8 cellular contexts compared by ENCODE assay signal in the genomic region with DNA sequence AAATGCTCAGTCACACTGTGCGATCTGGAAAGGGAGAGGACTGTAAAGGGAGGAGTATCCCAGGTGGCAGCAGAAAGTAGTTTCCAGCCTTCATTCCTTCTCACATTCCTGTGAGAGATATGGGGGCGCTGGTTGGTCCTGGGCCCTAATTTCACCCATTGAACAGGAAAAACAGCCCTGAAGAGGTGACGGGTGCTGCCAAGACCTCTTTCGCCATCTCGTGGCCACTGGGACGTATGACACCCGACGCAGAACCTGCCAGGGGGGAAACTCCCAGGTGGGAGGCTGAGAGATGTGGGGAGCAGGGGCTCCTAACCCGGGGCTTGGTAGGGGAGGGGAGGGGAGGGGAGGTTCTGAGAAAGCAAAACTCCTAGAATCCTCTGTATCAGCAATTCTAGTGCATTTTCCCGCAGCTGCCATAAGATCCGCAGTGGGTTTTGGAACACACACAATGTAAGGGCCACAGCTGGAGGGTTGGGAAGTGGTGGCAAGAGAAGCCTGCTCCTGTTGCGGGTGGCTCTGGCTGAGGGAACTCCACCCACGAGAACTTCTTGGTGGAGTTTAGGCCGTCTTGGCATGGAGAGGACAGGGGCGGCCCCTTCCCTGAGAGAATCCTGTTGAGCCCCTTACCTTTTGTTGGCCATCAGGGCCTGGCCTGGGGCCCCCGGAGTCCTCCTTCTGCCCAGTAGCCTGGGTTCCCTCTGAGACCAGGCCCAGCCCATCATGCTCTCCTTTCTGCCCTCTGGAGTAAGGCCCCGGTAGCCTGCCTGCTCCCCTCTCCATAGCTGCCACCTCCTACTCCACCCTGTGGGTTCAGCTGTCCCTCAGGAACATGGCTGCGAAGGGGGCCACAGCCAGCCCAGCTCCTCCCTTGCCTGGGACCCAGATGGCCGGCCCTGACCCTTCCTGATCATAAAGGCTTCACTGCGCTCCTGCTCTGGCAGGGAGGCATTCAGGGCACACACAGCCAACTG.
DNase-seq lines count a peak whose midpoint lies in the region; ATAC-seq and TF ChIP-seq lines count a peak whose summit lies in the region.

No MANE protein-coding gene starts in this region.

- no peak overlapping the region for H3K9ac ChIP-seq in Loucy (ENCODE audit: low read depth, low read length, poor library complexity, severe bottlenecking)

- H3K4me1 Mint-ChIP-seq in nephron: no peaks in the 10 kb centered on the region

- H3K4me1 ChIP-seq in Loucy (ENCODE audit: insufficient read depth, low read length, poor library complexity, severe bottlenecking) (no peaks in the 10 kb centered on the region), uterus (no peaks in the 10 kb centered on the region)

- TF ChIP-seq CTCF in Loucy (conservative IDR thresholded peaks at IDR 0.05; ENCODE audit: low read length): peak; percentile 65
- peak; percentile 66 to 68 (median 68) for TF ChIP-seq CTCF in nephron (IDR thresholded peaks at IDR 0.05; ENCODE audit: unreplicated experiment in 3 of 3)
- peak in 3 of 4 experiments; percentile 30 to 39 (median 35) for TF ChIP-seq CTCF in uterus (IDR thresholded peaks at IDR 0.05)

- no peaks in the 10 kb centered on the region for H3K79me2 ChIP-seq in Loucy (ENCODE audit: insufficient read depth, low read length)

- no peak overlapping the region for H3K27ac Mint-ChIP-seq in nephron

- TF ChIP-seq POLR2A in uterus (IDR thresholded peaks at IDR 0.05): no peak

- no peak overlapping the region; the same call in 1 of the 2 replicates for H2AFZ ChIP-seq in Loucy (ENCODE audit: low read length)

- no peaks in the 10 kb centered on the region for H4K20me1 ChIP-seq in Loucy (ENCODE audit: insufficient read depth, low read length, poor library complexity, severe bottlenecking)

- H3K9me3 Mint-ChIP-seq in nephron: no peaks in the 10 kb centered on the region

- H3K36me3 ChIP-seq in Loucy (ENCODE audit: insufficient read depth, low read length) (no peaks in the 10 kb centered on the region), uterus (no peaks in the 10 kb centered on the region)

- no peaks in the 10 kb centered on the region for H3K9me2 ChIP-seq in Loucy (replicated peaks; ENCODE audit: low read depth, low read length)

- H3K4me3 Mint-ChIP-seq in nephron: no peak overlapping the region

- H3F3A ChIP-seq in Loucy (ENCODE audit: low read depth): no peaks in the 10 kb centered on the region

- no peaks in the 10 kb centered on the region for H3K36me3 Mint-ChIP-seq in nephron (ENCODE audit: low read depth)

- peak; percentile 84 for ATAC-seq in GM21723 (IDR thresholded peaks at IDR 0.05; ENCODE audit: unreplicated experiment)

- no peak overlapping the region for H3K4me3 ChIP-seq in Loucy (ENCODE audit: low read length, poor library complexity, severe bottlenecking)
- no peak overlapping the region for H3K4me3 ChIP-seq in uterus

- no peaks in the 10 kb centered on the region for H3K9me3 ChIP-seq in Loucy (ENCODE audit: insufficient read depth, low read depth, low read length)
- no peaks in the 10 kb centered on the region for H3K9me3 ChIP-seq in uterus

- H3K4me2 ChIP-seq in Loucy (ENCODE audit: low read depth, low read length, poor library complexity, severe bottlenecking): no peak overlapping the region

- intact Hi-C loops in uterus (cut with DNase I; ENCODE audit: low total_unique reads): no loop called here

- peaks cover 5% of the 10 kb centered on the region for H3K27me3 Mint-ChIP-seq in nephron (ENCODE audit: low read depth)

- H3K27me3 ChIP-seq in Loucy (ENCODE audit: insufficient read depth, low read length, poor library complexity, severe bottlenecking) (no peaks in the 10 kb centered on the region), uterus (no peaks in the 10 kb centered on the region)

- DNase-seq in NCI-H510A treated with DMSO at 0.1 percent for 48 hours (lab: John Stamatoyannopoulos, UW): peak; percentile 19
- no peak for DNase-seq in NCI-H510A (lab: John Stamatoyannopoulos, UW)
- peak; percentile 20 to 45 for DNase-seq in activated CD4-positive, alpha-beta T cell treated with anti-CD3 and anti-CD28 coated beads for 24 hours (ENCODE audit: low read depth in 2 of 2)
- peak; percentile 23 for DNase-seq in effector CD4-positive, alpha-beta T cell
- peak in 1 of 2 donors; percentile 17 for DNase-seq in uterus

- no peak overlapping the region for H3K27ac ChIP-seq in uterus
